Comparison of ENCODE assay signal across 8 cellular contexts in the genomic region with DNA sequence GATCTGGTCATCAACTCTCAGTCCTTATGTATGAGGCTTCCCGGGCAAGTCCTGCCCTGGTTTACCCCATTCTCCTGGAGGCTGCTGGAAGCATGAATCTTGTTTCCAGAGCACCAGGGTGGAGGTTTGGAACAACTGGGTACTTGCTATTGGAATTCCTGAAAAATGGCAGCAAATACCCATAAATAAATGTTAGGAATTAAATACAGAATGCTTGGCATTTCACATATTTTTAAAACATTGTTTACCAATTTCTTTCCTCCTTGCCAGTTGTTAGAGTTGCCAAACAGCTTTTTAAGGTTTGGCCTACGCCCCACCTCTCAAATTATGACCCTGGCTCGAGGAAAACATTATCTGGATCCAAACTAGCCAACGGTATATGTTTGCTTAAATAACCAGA.
"Had no signal": no experiment of that assay in that cellular context is flagged by ENCODE, and none has a peak within 500 bp of the region (broad histone marks: within the 10 kb centered on the region; RNA-seq: fewer than 3 reads in every experiment).

No MANE protein-coding gene starts in this region.

- FAIRE-seq: HepG2 had no signal

- H3K4me1 ChIP-seq: HAP-1 had no signal

- H3K36me3 ChIP-seq: HAP-1 had no signal

- H3K4me3 ChIP-seq: GM23248, HAP-1 had no signal

- H3K9me3 ChIP-seq: HAP-1 had no signal

- H3K27ac ChIP-seq: GM23248, HL-60 had no signal

- H3K9ac ChIP-seq: GM23248 had no signal

- H2AFZ ChIP-seq: GM23248 had no signal

- DNase-seq: GM23248, GOT3, H7, HFFc6 had no signal

- ATAC-seq: HCT116, HepG2 had no signal
